In the genomic region with DNA sequence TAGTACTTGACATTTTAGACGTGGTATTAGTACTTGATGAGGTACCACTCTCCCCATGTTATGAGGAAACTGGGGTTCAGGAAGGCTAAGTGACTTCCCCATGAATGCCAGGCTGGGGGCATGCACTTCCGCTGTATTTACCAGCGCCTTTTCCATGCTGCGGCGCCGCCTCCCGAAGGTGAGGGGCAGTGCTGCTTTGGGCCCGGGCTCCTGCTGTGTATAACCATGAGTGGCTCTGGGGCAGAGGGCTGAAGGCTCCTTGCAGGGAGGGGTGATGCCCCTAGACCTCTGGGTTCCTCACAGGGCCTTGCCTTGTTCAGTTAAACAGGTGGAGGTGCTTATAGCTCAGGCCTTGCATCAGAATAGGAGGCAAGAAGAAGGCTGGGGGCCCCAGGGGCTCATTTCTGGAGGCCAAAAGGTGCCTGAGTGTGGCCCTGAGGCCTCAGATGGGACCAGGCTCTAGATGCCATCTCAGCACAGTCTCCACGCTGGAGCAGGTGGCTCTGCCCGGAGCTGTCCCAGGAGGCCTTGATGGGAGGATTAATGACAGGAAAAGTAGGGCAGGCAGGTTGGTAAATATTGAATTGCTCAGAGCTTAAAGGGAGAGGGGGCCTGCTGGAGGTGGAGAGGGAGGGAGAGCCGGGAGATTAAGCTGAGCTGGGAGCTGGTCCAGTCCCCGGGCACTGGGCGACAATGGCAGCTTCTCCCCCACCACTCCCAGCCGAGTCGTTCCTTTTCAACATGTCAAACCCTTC, we compare ENCODE assay signal across 11 cellular contexts.
DNase-seq lines count a peak whose midpoint lies in the region; ATAC-seq and TF ChIP-seq lines count a peak whose summit lies in the region.
"Had no signal": no experiment of that assay in that cellular context is flagged by ENCODE, and none has a peak within 500 bp of the region (broad histone marks: within the 10 kb centered on the region; RNA-seq: fewer than 3 reads in every experiment).

No MANE protein-coding gene starts in this region.

- no peak for TF ChIP-seq CTCF in WERI-Rb-1 (IDR thresholded peaks at IDR 0.05; ENCODE audit: low read depth, low read length)

- H3K27ac ChIP-seq in WERI-Rb-1, result peak overlapping the region; percentile 84
- H3K27ac ChIP-seq: thyroid gland had no signal

- H3K9me3 ChIP-seq in WERI-Rb-1 (ENCODE audit: severe bottlenecking), result peaks cover 7% of the 10 kb centered on the region
- H3K9me3 ChIP-seq: thyroid gland had no signal

- DNase-seq in COLO668 (lab: John Stamatoyannopoulos, UW; ENCODE audit: unreplicated experiment), result peak; percentile 81
- DNase-seq in NCI-H1092 treated with DMSO at 0.1 percent for 48 hours (lab: John Stamatoyannopoulos, UW), result peak; percentile 95
- DNase-seq in NCI-H2196 (lab: John Stamatoyannopoulos, UW; ENCODE audit: unreplicated experiment), result peak; percentile 32
- peak; percentile 88 for DNase-seq in WERI-Rb-1
- no peak for DNase-seq in stimulated activated CD4-positive, alpha-beta T cell treated with anti-CD3 and anti-CD28 coated beads, Interleukin-12 subunit alpha, Interleukin-12 subunit beta, amount 100 ng/mL, for 4 hours
- no peak for DNase-seq in superior temporal gyrus (ENCODE audit: extremely low spot score)
- DNase-seq: activated CD4-positive, CD25-positive, alpha-beta regulatory T cell; central memory CD4-positive, alpha-beta T cell had no signal

- no peak for ATAC-seq in SK-N-SH treated with all-trans-retinoic acid at 6 μM for 48 hours
- no peak for ATAC-seq in HG03521 (IDR thresholded peaks at IDR 0.05; ENCODE audit: unreplicated experiment)

- H3K36me3 ChIP-seq in WERI-Rb-1, result no peaks in the 10 kb centered on the region
- H3K36me3 ChIP-seq: thyroid gland had no signal

- H3K27me3 ChIP-seq in WERI-Rb-1 (ENCODE audit: insufficient read depth, low read depth, severe bottlenecking), result no peaks in the 10 kb centered on the region
- H3K27me3 ChIP-seq: thyroid gland had no signal

- no peak overlapping the region for H3K4me3 ChIP-seq in WERI-Rb-1 (ENCODE audit: low read depth, low read length)
- H3K4me3 ChIP-seq: thyroid gland had no signal

TF ChIP-seq in SK-N-SH treated with all-trans-retinoic acid at 6 μM for 48 hours, 23 proteins besides CTCF, POLR2A, EP300 and RAD21:
- TF ChIP-seq ZC3H10 (CRISPR knock-in tag; IDR thresholded peaks at IDR 0.05), result no peak

Comparison
In these comparisons a context has a peak if more than half of its experiments do, and no peak if none do; other contexts are left out.
1. DNase-seq: peak in COLO668 (single experiment), NCI-H1092 treated with DMSO at 0.1 percent for 48 hours (single experiment), NCI-H2196 (single experiment) and WERI-Rb-1 (single experiment); none in stimulated activated CD4-positive, alpha-beta T cell treated with anti-CD3 and anti-CD28 coated beads, Interleukin-12 subunit alpha, Interleukin-12 subunit beta, amount 100 ng/mL, for 4 hours (single experiment) and superior temporal gyrus (single experiment).